In genomic region chr2:163515836-163516235, GRCh38 we compare ENCODE assay signal across 6 cellular contexts.
"Had no signal": no experiment of that assay in that cellular context is flagged by ENCODE, and none has a peak within 500 bp of the region (broad histone marks: within the 10 kb centered on the region; RNA-seq: fewer than 3 reads in every experiment).

No MANE protein-coding gene starts in this region.

- DNase-seq: GM23248, GOT3, H7, HCEC 1CT, IMR-90 had no signal

- H3K4me3 ChIP-seq: GM23248, K562 had no signal

- H3K27ac ChIP-seq: GM23248 had no signal
